Comparison of ENCODE assay signal across 17 cellular contexts in the genomic region with DNA sequence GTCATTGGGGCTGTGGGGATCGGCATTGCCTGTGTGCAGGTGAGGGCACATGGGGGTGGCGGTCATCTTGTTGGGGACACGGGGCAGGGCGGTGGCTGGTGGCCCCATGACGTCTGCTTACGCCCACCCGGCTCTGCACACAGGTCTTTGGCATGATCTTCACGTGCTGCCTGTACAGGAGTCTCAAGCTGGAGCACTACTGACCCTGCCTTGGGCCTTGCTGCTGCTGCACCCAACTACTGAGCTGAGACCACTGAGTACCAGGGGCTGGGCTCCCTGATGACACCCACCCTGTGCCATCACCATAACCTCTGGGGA. TPM values are rescaled to one million over a fixed set of nuclear protein-coding genes. Genes with fewer than 3 reads are reported as not detected.
DNase-seq lines count a peak whose midpoint lies in the region; ATAC-seq, FAIRE-seq and TF ChIP-seq lines count a peak whose summit lies in the region.
"Had no signal": no experiment of that assay in that cellular context is flagged by ENCODE, and none has a peak within 500 bp of the region (broad histone marks: within the 10 kb centered on the region; RNA-seq: fewer than 3 reads in every experiment).

No MANE protein-coding gene starts in this region.

- no peak for TF ChIP-seq RAD21 in HepG2 (CRISPR knock-in tag; IDR thresholded peaks at IDR 0.05)

- H3K79me2 ChIP-seq in HepG2 (ENCODE audit: insufficient read depth, low read length) = peaks cover 36% of the 10 kb centered on the region

- peaks cover 23% of the 10 kb centered on the region for H3K27me3 Mint-ChIP-seq in glutamatergic neuron (ENCODE audit: unreplicated experiment)

- peaks cover 20% of the 10 kb centered on the region; the same call in 1 of the 2 replicates for H4K20me1 ChIP-seq in HepG2 (ENCODE audit: insufficient read depth, low read length)

- H3K27me3 ChIP-seq in HepG2 (ENCODE audit: control insufficient read depth in 1 of 2, insufficient read depth in 2 of 2, low read length in 2 of 2) = no peaks in the 10 kb centered on the region
- no peaks in the 10 kb centered on the region for H3K27me3 ChIP-seq in right lobe of liver
- H3K27me3 ChIP-seq in upper lobe of right lung = no peaks in the 10 kb centered on the region

- no peaks in the 10 kb centered on the region for H3K36me3 Mint-ChIP-seq in glutamatergic neuron (ENCODE audit: unreplicated experiment)

- ATAC-seq in HepG2 (peak; percentile 0; the same call in 1 of the 3 replicates), right lobe of liver (no peak), upper lobe of right lung (no peak), HG02759 (IDR thresholded peaks at IDR 0.05; ENCODE audit: unreplicated experiment) (no peak), GM18909 (IDR thresholded peaks at IDR 0.05; ENCODE audit: poor library complexity, unreplicated experiment) (no peak)

- TF ChIP-seq EP300 in HepG2 (IDR thresholded peaks at IDR 0.05; ENCODE audit: low read depth in 2 of 2, low read length in 2 of 2) (no peak), HepG2 (CRISPR knock-in tag; IDR thresholded peaks at IDR 0.05; ENCODE audit: borderline replicate concordance) (no peak)

- TF ChIP-seq POLR2A in HepG2 (IDR thresholded peaks at IDR 0.05; ENCODE audit: insufficient read depth in 1 of 2, low read depth in 2 of 2, low read length in 2 of 2) = peak in 1 of 2 experiments; percentile 6; a peak in 1 of 4 replicates
- no peak for TF ChIP-seq POLR2A in right lobe of liver (IDR thresholded peaks at IDR 0.05)

- H3K4me3 ChIP-seq in HepG2 (replicated peaks in 1 of 3; ENCODE audit: insufficient read depth in 1 of 3, low read depth in 2 of 3, low read length in 3 of 3) (no peak overlapping the region), right lobe of liver (no peak overlapping the region), upper lobe of right lung (no peak overlapping the region)

- H3K9ac ChIP-seq in HepG2 (ENCODE audit: insufficient read depth, low read depth, low read length) = no peak overlapping the region
- H3K9ac ChIP-seq: KMS-11 had no signal

- H2AFZ ChIP-seq in HepG2 (ENCODE audit: low read length) = no peak overlapping the region

- CTCF ChIA-PET in HepG2 (lab: Yijun Ruan, JAX; ENCODE audit: low intra/inter-chr PET ratio, low total read pairs) = no interaction called here
- CTCF ChIA-PET in RWPE1 (lab: Yijun Ruan, JAX) = no interaction called here

- no peak overlapping the region for H3K4me2 ChIP-seq in HepG2 (ENCODE audit: low read depth, low read length)
- H3K4me2 ChIP-seq: KMS-11 had no signal

- H3K4me1 Mint-ChIP-seq in glutamatergic neuron (ENCODE audit: low read depth, unreplicated experiment) = peaks cover 18% of the 10 kb centered on the region

- DNase-seq in HepG2 (ENCODE audit: low spot score) (no peak), right lobe of liver (no peak), RWPE1 (ENCODE audit: low spot score) (no peak), glutamatergic neuron (no peak), upper lobe of right lung (no peak), occipital lobe (lab: John Stamatoyannopoulos, UW) (no peak)
- DNase-seq: GF-D8, GOT3, NCI-H1092, NCI-H146, SHP77 treated with DMSO at 0.1 percent for 48 hours had no signal

- no TSS peak for BruUV-seq in HepG2 (replicated peaks; lab: Mats Ljungman, UMichigan)

- in situ Hi-C loops in HepG2 (cut with HindIII; ENCODE audit: extremely low pct_ligation_motif_present, low pct_unique_long_range_greater_than_20kb) = no loop called here

- peaks cover 26% of the 10 kb centered on the region for H3K9me3 Mint-ChIP-seq in glutamatergic neuron (ENCODE audit: unreplicated experiment)

- TF ChIP-seq CTCF in HepG2 (CRISPR knock-in tag; IDR thresholded peaks at IDR 0.05) (no peak), right lobe of liver (IDR thresholded peaks at IDR 0.05) (no peak), RWPE1 (conservative IDR thresholded peaks at IDR 0.05; ENCODE audit: low read depth) (no peak), glutamatergic neuron (IDR thresholded peaks at IDR 0.05; ENCODE audit: partially characterized antibody, unreplicated experiment) (no peak), upper lobe of right lung (IDR thresholded peaks at IDR 0.05) (no peak)

- H3K9me3 ChIP-seq in HepG2 (ENCODE audit: low read length) (no peaks in the 10 kb centered on the region), right lobe of liver (no peaks in the 10 kb centered on the region), upper lobe of right lung (no peaks in the 10 kb centered on the region)

- no peak for FAIRE-seq in HepG2 (lab: Jason Lieb, UNC)
- FAIRE-seq: GM12892, RCC 7860 had no signal

- POLR2A ChIA-PET in HepG2 (lab: Yijun Ruan, JAX) = interaction anchor here (0.7 to 16.1 kb wide), 7 partner anchors 8 to 84 kb away, joined by 3 to 264 read pairs (median 6); partner anchors contain the start of genes CD151, CRACR2B, PIDD1 and PNPLA2
- POLR2A ChIA-PET in RWPE1 (lab: Yijun Ruan, JAX; ENCODE audit: low non-redundant PET) = interaction anchor here (1.0 kb wide), 1 partner anchor 18 kb away, joined by 3 read pairs; no protein-coding TSS in a partner anchor

- intact Hi-C loops in HepG2 (cut with micrococcal nuclease; ENCODE audit: unreplicated experiment) = no loop called here
- intact Hi-C loops in right lobe of liver (cut with DNase I) = no loop called here
- intact Hi-C loops in upper lobe of right lung (cut with DNase I) = no loop called here

- H3K4me1 ChIP-seq in HepG2 (ENCODE audit: insufficient read depth, low read length) (peaks cover 65% of the 10 kb centered on the region), right lobe of liver (peaks cover 0 to 32% (median 12%) of the 10 kb centered on the region in 4 donors), upper lobe of right lung (peaks cover 44% of the 10 kb centered on the region)

- no peak overlapping the region for H3K4me3 Mint-ChIP-seq in glutamatergic neuron (ENCODE audit: unreplicated experiment)

- H3K27ac Mint-ChIP-seq in glutamatergic neuron (ENCODE audit: unreplicated experiment) = peak overlapping the region; percentile 97

- peaks cover 9 to 36% of the 10 kb centered on the region in 2 experiments for H3K36me3 ChIP-seq in HepG2 (replicated peaks in 1 of 2; ENCODE audit: control insufficient read depth in 1 of 2, insufficient read depth in 2 of 2, low read length in 2 of 2)
- peaks cover 0 to 33% (median 21%) of the 10 kb centered on the region in 4 donors for H3K36me3 ChIP-seq in right lobe of liver
- H3K36me3 ChIP-seq in upper lobe of right lung = peaks cover 50% of the 10 kb centered on the region

- 100% methylated on average over 1 of the region's 8 CpGs for WGBS in HepG2 (ENCODE audit: low lambda C conversion rate)
- no CpG with 5 or more reads among the region's 8 CpGs for WGBS in right lobe of liver (ENCODE audit: insufficient coverage, low coverage, low lambda C conversion rate, missing lambda C conversion rate)

- peak overlapping the region; percentile 53 for H3K27ac ChIP-seq in HepG2 (ENCODE audit: extremely low read length, insufficient read depth, low read length)
- no peak overlapping the region for H3K27ac ChIP-seq in right lobe of liver
- peak overlapping the region; percentile 99 for H3K27ac ChIP-seq in RWPE1
- H3K27ac ChIP-seq in upper lobe of right lung = peak overlapping the region; percentile 4
- H3K27ac ChIP-seq: C4-2B, KMS-11 had no signal

RNA-seq across cellular contexts. Expression of gene POLR2L, which starts 4.4 kb away (rescaled TPM):
- total RNA-seq in HepG2 (2016; rRNA removed; fragmentation: Illumina TruSeq; extraction: Trizol) (114 and 146 TPM in 2 replicates), right lobe of liver (10 to 100 TPM; 34.5 to 88.1 (median 72.9) TPM), glutamatergic neuron (ENCODE audit: unreplicated experiment) (106 TPM), upper lobe of right lung (138 TPM), occipital lobe (14.5 TPM)
- total RNA-seq in HepG2 (2016; cell fraction: cytosol; rRNA removed; fragmentation: Illumina TruSeq; extraction: Trizol; ENCODE audit: low read depth) = 37.0 and 48.5 TPM in 2 replicates
- 113 and 136 TPM in 2 replicates for total RNA-seq in HepG2 (2016; cell fraction: insoluble cytoplasmic fraction; rRNA removed; fragmentation: Illumina TruSeq; extraction: Trizol)
- 68.6 and 79.8 TPM in 2 replicates for total RNA-seq in HepG2 (2016; cell fraction: membrane; rRNA removed; fragmentation: Illumina TruSeq; extraction: Trizol)
- 34.9 and 39.5 TPM in 2 replicates for total RNA-seq in HepG2 (2016; cell fraction: nucleus; rRNA removed; fragmentation: Illumina TruSeq; extraction: Trizol)
- polyA plus RNA-seq in HepG2 (2011; rRNA removed) = 104 and 115 TPM in 2 replicates
- polyA plus RNA-seq in HepG2 (2011; cell fraction: cytosol; rRNA removed) = 35.1 and 78.0 TPM in 2 replicates
- 44.7 and 47.4 TPM in 2 replicates for polyA plus RNA-seq in HepG2 (2011; cell fraction: nucleus; rRNA removed)
- 57.4 and 93.8 TPM in 2 replicates for polyA plus RNA-seq in HepG2 (2012)
- polyA plus RNA-seq in HepG2 (2016; cell fraction: cytosol; fragmentation: Illumina TruSeq; extraction: Trizol; ENCODE audit: low read depth) = 58.6 and 89.5 TPM in 2 replicates
- 221 and 225 TPM in 2 replicates for polyA plus RNA-seq in HepG2 (2016; cell fraction: insoluble cytoplasmic fraction; fragmentation: Illumina TruSeq; extraction: Trizol; ENCODE audit: low read depth)
- 90.2 and 102 TPM in 2 replicates for polyA plus RNA-seq in HepG2 (2016; cell fraction: membrane; fragmentation: Illumina TruSeq; extraction: Trizol; ENCODE audit: low read depth)
- polyA plus RNA-seq in HepG2 (2016; cell fraction: nucleus; fragmentation: Illumina TruSeq; extraction: Trizol; ENCODE audit: insufficient read depth, low read depth) = 84.0 and 90.2 TPM in 2 replicates
- polyA minus RNA-seq in HepG2 (2011; rRNA and poly(A)+ RNA removed; ENCODE audit: low replicate concordance) = 129 and 143 TPM in 2 replicates
- 35.6 and 37.0 TPM in 2 replicates for polyA minus RNA-seq in HepG2 (2011; cell fraction: cytosol; rRNA and poly(A)+ RNA removed)
- 27.3 and 33.1 TPM in 2 replicates for polyA minus RNA-seq in HepG2 (2011; cell fraction: nucleus; rRNA and poly(A)+ RNA removed)

RNA-seq across cellular contexts. Expression of gene TSPAN4, which starts 4.7 kb away (rescaled TPM):
- total RNA-seq in HepG2 (2016; rRNA removed; fragmentation: Illumina TruSeq; extraction: Trizol) = 13.2 and 31.7 TPM in 2 replicates
- 8.9 and 10.0 TPM in 2 replicates for total RNA-seq in HepG2 (2016; cell fraction: cytosol; rRNA removed; fragmentation: Illumina TruSeq; extraction: Trizol; ENCODE audit: low read depth)
- 12.0 and 31.8 TPM in 2 replicates for total RNA-seq in HepG2 (2016; cell fraction: insoluble cytoplasmic fraction; rRNA removed; fragmentation: Illumina TruSeq; extraction: Trizol)
- 11.0 and 13.5 TPM in 2 replicates for total RNA-seq in HepG2 (2016; cell fraction: membrane; rRNA removed; fragmentation: Illumina TruSeq; extraction: Trizol)
- 26.1 and 32.6 TPM in 2 replicates for total RNA-seq in HepG2 (2016; cell fraction: nucleus; rRNA removed; fragmentation: Illumina TruSeq; extraction: Trizol)
- 68.3 and 88.5 TPM in 2 replicates for polyA plus RNA-seq in HepG2 (2011; rRNA removed)
- 60.2 and 113 TPM in 2 replicates for polyA plus RNA-seq in HepG2 (2011; cell fraction: cytosol; rRNA removed)
- polyA plus RNA-seq in HepG2 (2011; cell fraction: nucleus; rRNA removed) = 232 and 327 TPM in 2 replicates
- polyA plus RNA-seq in HepG2 (2012) = 22.7 and 28.5 TPM in 2 replicates
- polyA plus RNA-seq in HepG2 (2016; cell fraction: cytosol; fragmentation: Illumina TruSeq; extraction: Trizol; ENCODE audit: low read depth) = 10.4 TPM in 2 replicates
- 11.8 and 12.7 TPM in 2 replicates for polyA plus RNA-seq in HepG2 (2016; cell fraction: insoluble cytoplasmic fraction; fragmentation: Illumina TruSeq; extraction: Trizol; ENCODE audit: low read depth)
- polyA plus RNA-seq in HepG2 (2016; cell fraction: membrane; fragmentation: Illumina TruSeq; extraction: Trizol; ENCODE audit: low read depth) = 8.5 and 12.0 TPM in 2 replicates
- 59.4 and 62.8 TPM in 2 replicates for polyA plus RNA-seq in HepG2 (2016; cell fraction: nucleus; fragmentation: Illumina TruSeq; extraction: Trizol; ENCODE audit: insufficient read depth, low read depth)
- polyA minus RNA-seq in HepG2 (2011; rRNA and poly(A)+ RNA removed; ENCODE audit: low replicate concordance) = 59.6 and 124 TPM in 2 replicates
- polyA minus RNA-seq in HepG2 (2011; cell fraction: cytosol; rRNA and poly(A)+ RNA removed) = 24.9 and 25.9 TPM in 2 replicates
- 16.4 and 16.9 TPM in 2 replicates for polyA minus RNA-seq in HepG2 (2011; cell fraction: nucleus; rRNA and poly(A)+ RNA removed)
- 10 to 100 TPM; 14.9 to 80.6 (median 30.5) TPM for total RNA-seq in right lobe of liver
- total RNA-seq in glutamatergic neuron (ENCODE audit: unreplicated experiment) = 82.5 TPM
- 167 TPM for total RNA-seq in upper lobe of right lung
- total RNA-seq in occipital lobe = 18.6 TPM

RNA-seq across cellular contexts. Expression of gene CD151, which starts 5.2 kb away (rescaled TPM):
- total RNA-seq in HepG2 (2016; rRNA removed; fragmentation: Illumina TruSeq; extraction: Trizol) (54.0 and 125 TPM in 2 replicates), right lobe of liver (100 to 1,000 TPM in 5 of 6 experiments, 10 to 100 TPM in 1; 70.8 to 156 (median 135) TPM), glutamatergic neuron (ENCODE audit: unreplicated experiment) (346 TPM), upper lobe of right lung (486 TPM), occipital lobe (44.1 TPM)
- total RNA-seq in HepG2 (2016; cell fraction: cytosol; rRNA removed; fragmentation: Illumina TruSeq; extraction: Trizol; ENCODE audit: low read depth) = 31.5 and 37.4 TPM in 2 replicates
- 60.0 and 126 TPM in 2 replicates for total RNA-seq in HepG2 (2016; cell fraction: insoluble cytoplasmic fraction; rRNA removed; fragmentation: Illumina TruSeq; extraction: Trizol)
- 34.7 and 43.1 TPM in 2 replicates for total RNA-seq in HepG2 (2016; cell fraction: membrane; rRNA removed; fragmentation: Illumina TruSeq; extraction: Trizol)
- total RNA-seq in HepG2 (2016; cell fraction: nucleus; rRNA removed; fragmentation: Illumina TruSeq; extraction: Trizol) = 93.4 and 110 TPM in 2 replicates
- 197 and 287 TPM in 2 replicates for polyA plus RNA-seq in HepG2 (2011; rRNA removed)
- 200 and 252 TPM in 2 replicates for polyA plus RNA-seq in HepG2 (2011; cell fraction: cytosol; rRNA removed)
- 375 and 396 TPM in 2 replicates for polyA plus RNA-seq in HepG2 (2011; cell fraction: nucleus; rRNA removed)
- 93.8 and 141 TPM in 2 replicates for polyA plus RNA-seq in HepG2 (2012)
- 36.4 and 45.9 TPM in 2 replicates for polyA plus RNA-seq in HepG2 (2016; cell fraction: cytosol; fragmentation: Illumina TruSeq; extraction: Trizol; ENCODE audit: low read depth)
- polyA plus RNA-seq in HepG2 (2016; cell fraction: insoluble cytoplasmic fraction; fragmentation: Illumina TruSeq; extraction: Trizol; ENCODE audit: low read depth) = 54.8 and 63.7 TPM in 2 replicates
- 41.9 and 45.5 TPM in 2 replicates for polyA plus RNA-seq in HepG2 (2016; cell fraction: membrane; fragmentation: Illumina TruSeq; extraction: Trizol; ENCODE audit: low read depth)
- 208 and 218 TPM in 2 replicates for polyA plus RNA-seq in HepG2 (2016; cell fraction: nucleus; fragmentation: Illumina TruSeq; extraction: Trizol; ENCODE audit: insufficient read depth, low read depth)
- 312 and 492 TPM in 2 replicates for polyA minus RNA-seq in HepG2 (2011; rRNA and poly(A)+ RNA removed; ENCODE audit: low replicate concordance)
- 90.0 and 90.8 TPM in 2 replicates for polyA minus RNA-seq in HepG2 (2011; cell fraction: cytosol; rRNA and poly(A)+ RNA removed)
- 60.9 and 80.8 TPM in 2 replicates for polyA minus RNA-seq in HepG2 (2011; cell fraction: nucleus; rRNA and poly(A)+ RNA removed)

RNA-seq across cellular contexts. Expression of gene CRACR2B, which starts 10.2 kb away (rescaled TPM):
- total RNA-seq in HepG2 (2016; rRNA removed; fragmentation: Illumina TruSeq; extraction: Trizol) (8.9 and 14.9 TPM in 2 replicates), right lobe of liver (1 to 10 TPM; 2.2 to 4.0 (median 3.1) TPM), glutamatergic neuron (ENCODE audit: unreplicated experiment) (19.7 TPM), upper lobe of right lung (34.3 TPM), occipital lobe (0.31 TPM)
- total RNA-seq in HepG2 (2016; cell fraction: cytosol; rRNA removed; fragmentation: Illumina TruSeq; extraction: Trizol; ENCODE audit: low read depth) = 5.5 and 5.9 TPM in 2 replicates
- total RNA-seq in HepG2 (2016; cell fraction: insoluble cytoplasmic fraction; rRNA removed; fragmentation: Illumina TruSeq; extraction: Trizol) = 8.5 and 12.6 TPM in 2 replicates
- 6.6 and 10.0 TPM in 2 replicates for total RNA-seq in HepG2 (2016; cell fraction: membrane; rRNA removed; fragmentation: Illumina TruSeq; extraction: Trizol)
- total RNA-seq in HepG2 (2016; cell fraction: nucleus; rRNA removed; fragmentation: Illumina TruSeq; extraction: Trizol) = 10.8 and 16.7 TPM in 2 replicates
- 21.0 and 27.7 TPM in 2 replicates for polyA plus RNA-seq in HepG2 (2011; rRNA removed)
- polyA plus RNA-seq in HepG2 (2011; cell fraction: cytosol; rRNA removed) = 9.8 and 16.5 TPM in 2 replicates
- 278 and 343 TPM in 2 replicates for polyA plus RNA-seq in HepG2 (2011; cell fraction: nucleus; rRNA removed)
- polyA plus RNA-seq in HepG2 (2012) = 10.5 and 14.8 TPM in 2 replicates
- polyA plus RNA-seq in HepG2 (2016; cell fraction: cytosol; fragmentation: Illumina TruSeq; extraction: Trizol; ENCODE audit: low read depth) = 8.3 and 10.9 TPM in 2 replicates
- polyA plus RNA-seq in HepG2 (2016; cell fraction: insoluble cytoplasmic fraction; fragmentation: Illumina TruSeq; extraction: Trizol; ENCODE audit: low read depth) = 14.8 and 17.4 TPM in 2 replicates
- polyA plus RNA-seq in HepG2 (2016; cell fraction: membrane; fragmentation: Illumina TruSeq; extraction: Trizol; ENCODE audit: low read depth) = 11.2 and 14.5 TPM in 2 replicates
- 48.6 and 55.2 TPM in 2 replicates for polyA plus RNA-seq in HepG2 (2016; cell fraction: nucleus; fragmentation: Illumina TruSeq; extraction: Trizol; ENCODE audit: insufficient read depth, low read depth)
- 3.4 and 13.9 TPM in 2 replicates for polyA minus RNA-seq in HepG2 (2011; rRNA and poly(A)+ RNA removed; ENCODE audit: low replicate concordance)
- 7.5 and 8.4 TPM in 2 replicates for polyA minus RNA-seq in HepG2 (2011; cell fraction: cytosol; rRNA and poly(A)+ RNA removed)
- 22.7 and 23.2 TPM in 2 replicates for polyA minus RNA-seq in HepG2 (2011; cell fraction: nucleus; rRNA and poly(A)+ RNA removed)

RNA-seq across cellular contexts. Expression of gene PNPLA2, which starts 19.2 kb away (rescaled TPM):
- 4.8 and 10.5 TPM in 2 replicates for total RNA-seq in HepG2 (2016; rRNA removed; fragmentation: Illumina TruSeq; extraction: Trizol)
- 3.8 and 4.1 TPM in 2 replicates for total RNA-seq in HepG2 (2016; cell fraction: cytosol; rRNA removed; fragmentation: Illumina TruSeq; extraction: Trizol; ENCODE audit: low read depth)
- total RNA-seq in HepG2 (2016; cell fraction: insoluble cytoplasmic fraction; rRNA removed; fragmentation: Illumina TruSeq; extraction: Trizol) = 4.0 and 11.4 TPM in 2 replicates
- 4.4 and 5.4 TPM in 2 replicates for total RNA-seq in HepG2 (2016; cell fraction: membrane; rRNA removed; fragmentation: Illumina TruSeq; extraction: Trizol)
- total RNA-seq in HepG2 (2016; cell fraction: nucleus; rRNA removed; fragmentation: Illumina TruSeq; extraction: Trizol) = 17.2 and 23.5 TPM in 2 replicates
- 43.2 and 58.1 TPM in 2 replicates for polyA plus RNA-seq in HepG2 (2011; rRNA removed)
- polyA plus RNA-seq in HepG2 (2011; cell fraction: cytosol; rRNA removed) = 7.3 and 12.8 TPM in 2 replicates
- 830 and 954 TPM in 2 replicates for polyA plus RNA-seq in HepG2 (2011; cell fraction: nucleus; rRNA removed)
- polyA plus RNA-seq in HepG2 (2012) = 70.1 and 82.8 TPM in 2 replicates
- polyA plus RNA-seq in HepG2 (2016; cell fraction: cytosol; fragmentation: Illumina TruSeq; extraction: Trizol; ENCODE audit: low read depth) = 4.8 and 6.6 TPM in 2 replicates
- 14.6 and 20.2 TPM in 2 replicates for polyA plus RNA-seq in HepG2 (2016; cell fraction: insoluble cytoplasmic fraction; fragmentation: Illumina TruSeq; extraction: Trizol; ENCODE audit: low read depth)
- 7.5 and 10.2 TPM in 2 replicates for polyA plus RNA-seq in HepG2 (2016; cell fraction: membrane; fragmentation: Illumina TruSeq; extraction: Trizol; ENCODE audit: low read depth)
- polyA plus RNA-seq in HepG2 (2016; cell fraction: nucleus; fragmentation: Illumina TruSeq; extraction: Trizol; ENCODE audit: insufficient read depth, low read depth) = 77.9 and 79.1 TPM in 2 replicates
- 60.4 and 150 TPM in 2 replicates for polyA minus RNA-seq in HepG2 (2011; rRNA and poly(A)+ RNA removed; ENCODE audit: low replicate concordance)
- polyA minus RNA-seq in HepG2 (2011; cell fraction: cytosol; rRNA and poly(A)+ RNA removed) = 24.0 and 31.5 TPM in 2 replicates
- polyA minus RNA-seq in HepG2 (2011; cell fraction: nucleus; rRNA and poly(A)+ RNA removed) = 135 and 151 TPM in 2 replicates
- 10 to 100 TPM; 33.2 to 97.1 (median 69.6) TPM for total RNA-seq in right lobe of liver
- 32.3 TPM for total RNA-seq in glutamatergic neuron (ENCODE audit: unreplicated experiment)
- 143 TPM for total RNA-seq in upper lobe of right lung
- 5.3 TPM for total RNA-seq in occipital lobe

Comparison
In these comparisons a context has a peak if more than half of its experiments do, and no peak if none do; other contexts are left out.
1. H3K27ac ChIP-seq: peak in HepG2 (single experiment), RWPE1 (single experiment) and upper lobe of right lung (single experiment); none in right lobe of liver (0 of 3).